In the genomic region with DNA sequence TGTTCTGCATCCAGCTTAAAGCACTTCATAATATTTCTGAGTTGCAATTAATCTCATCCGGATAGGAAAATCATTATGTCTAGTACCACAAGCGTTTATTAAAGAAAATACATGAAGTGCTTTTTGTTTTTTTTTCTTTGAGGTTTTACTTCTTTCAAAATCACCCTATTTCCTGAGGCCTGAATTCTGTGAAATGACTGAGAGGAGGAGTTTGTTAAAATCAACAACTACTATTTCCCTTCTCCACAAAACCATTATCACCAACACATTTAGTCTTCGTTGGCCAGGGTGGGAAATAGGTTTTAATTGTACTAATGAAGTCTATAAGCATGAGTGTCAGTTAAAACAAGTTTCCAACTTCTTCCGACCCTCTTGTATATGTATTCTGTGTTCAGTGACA, we compare ENCODE assay signal across 11 cellular contexts.
"Had no signal": no experiment of that assay in that cellular context is flagged by ENCODE, and none has a peak within 500 bp of the region (broad histone marks: within the 10 kb centered on the region; RNA-seq: fewer than 3 reads in every experiment).

No MANE protein-coding gene starts in this region.

- H3K27ac Mint-ChIP-seq: activated naive CD8-positive, alpha-beta T cell treated with anti-CD3 and anti-CD28 coated beads for 36 hours; stimulated activated naive CD8-positive, alpha-beta T cell treated with anti-CD3 and anti-CD28 coated beads, Interleukin-15, Interleukin-2, amounts not matched to agents 100 ng/mL and 50 ng/mL, for 24 hours had no signal

- DNase-seq: activated effector memory CD4-positive, alpha-beta T cell treated with Interleukin-2 at 50 U/mL for 16 hours; activated naive CD8-positive, alpha-beta T cell treated with anti-CD3 and anti-CD28 coated beads for 36 hours; amygdala; cerebellar nuclear complex; glutamatergic neuron; left ventricle myocardium inferior; naive thymus-derived CD4-positive, alpha-beta T cell; stimulated activated CD4-positive, alpha-beta T cell treated with anti-CD3 and anti-CD28 coated beads, Interleukin-4, amount 100 ng/mL, for 4 hours; substantia nigra; upper lobe of right lung had no signal

- H3K9me3 Mint-ChIP-seq: activated naive CD8-positive, alpha-beta T cell treated with anti-CD3 and anti-CD28 coated beads for 36 hours; naive thymus-derived CD4-positive, alpha-beta T cell; stimulated activated naive CD8-positive, alpha-beta T cell treated with anti-CD3 and anti-CD28 coated beads, Interleukin-15, Interleukin-2, amounts not matched to agents 100 ng/mL and 50 ng/mL, for 24 hours had no signal

- H3K4me3 Mint-ChIP-seq: activated naive CD8-positive, alpha-beta T cell treated with anti-CD3 and anti-CD28 coated beads for 36 hours; stimulated activated naive CD8-positive, alpha-beta T cell treated with anti-CD3 and anti-CD28 coated beads, Interleukin-15, Interleukin-2, amounts not matched to agents 100 ng/mL and 50 ng/mL, for 24 hours had no signal

- H3K27me3 Mint-ChIP-seq: activated naive CD8-positive, alpha-beta T cell treated with anti-CD3 and anti-CD28 coated beads for 36 hours; naive thymus-derived CD4-positive, alpha-beta T cell; stimulated activated naive CD8-positive, alpha-beta T cell treated with anti-CD3 and anti-CD28 coated beads, Interleukin-15, Interleukin-2, amounts not matched to agents 100 ng/mL and 50 ng/mL, for 24 hours had no signal

- ATAC-seq: naive thymus-derived CD4-positive, alpha-beta T cell; upper lobe of right lung had no signal
